ENCODE assay signal across 13 cellular contexts in the genomic region with DNA sequence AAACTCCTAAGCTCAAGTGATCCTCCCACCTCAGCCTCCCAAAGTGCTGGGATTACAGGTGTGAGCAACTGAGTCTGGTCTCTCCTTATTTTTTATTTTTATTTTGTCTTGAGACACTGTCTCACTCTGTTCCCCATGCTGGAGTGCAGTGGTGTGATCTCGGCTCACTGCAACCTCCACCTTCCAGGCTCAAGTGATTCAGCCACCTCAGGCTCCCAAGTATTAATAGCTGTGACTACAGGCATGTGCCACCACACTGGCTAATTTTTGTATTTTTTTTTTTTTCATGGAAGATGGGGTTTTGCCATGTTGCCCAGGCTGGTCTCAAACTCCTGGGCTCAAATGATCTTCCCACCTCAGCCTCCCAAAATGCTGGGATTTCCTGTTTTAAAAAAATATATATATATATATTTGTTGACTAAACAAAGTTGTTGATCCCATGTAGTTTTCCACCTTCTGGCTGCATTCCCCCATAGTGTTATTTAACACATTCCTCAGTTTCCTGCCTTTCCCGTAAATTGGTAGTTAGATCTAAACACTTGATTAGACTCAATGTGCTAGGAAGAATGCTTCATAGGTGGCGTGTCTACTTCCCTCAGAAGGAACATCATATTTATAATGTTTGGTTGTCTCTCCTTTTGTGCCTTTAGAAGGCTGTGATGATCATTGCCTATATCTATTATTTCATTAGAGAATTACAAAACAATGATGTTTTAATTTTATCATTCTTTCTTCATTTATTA. TPM values are rescaled to one million over a fixed set of nuclear protein-coding genes. Genes with fewer than 3 reads are reported as not detected.
"Had no signal": no experiment of that assay in that cellular context is flagged by ENCODE, and none has a peak within 500 bp of the region (broad histone marks: within the 10 kb centered on the region; RNA-seq: fewer than 3 reads in every experiment).

No MANE protein-coding gene starts in this region.

- FAIRE-seq: astrocyte, kidney had no signal

- H3K9me3 ChIP-seq: thyroid gland had no signal

- ATAC-seq: activated T-cell treated with anti-CD3 and anti-CD28 coated beads, Interleukin-2, amount 50 U/mL, for 4 hours; naive thymus-derived CD8-positive, alpha-beta T cell; sciatic nerve; stimulated activated naive CD8-positive, alpha-beta T cell treated with anti-CD3 and anti-CD28 coated beads, Interleukin-15, amount 100 ng/mL, for 72 hours; T-helper 17 cell had no signal

- DNase-seq: activated CD4-positive, alpha-beta T cell treated with anti-CD3 and anti-CD28 coated beads, Interleukin-2, amount 50 U/mL, for 4 hours; activated gamma-delta T cell; activated T-cell treated with anti-CD3 and anti-CD28 coated beads, Interleukin-2, amount 50 U/mL, for 4 hours; foreskin melanocyte; kidney; naive thymus-derived CD8-positive, alpha-beta T cell; SHP77 treated with DMSO at 0.1 percent for 48 hours; stimulated activated CD4-positive, alpha-beta T cell treated with anti-CD3 and anti-CD28 coated beads, Interleukin-12 subunit alpha, Interleukin-12 subunit beta, amount 100 ng/mL, for 4 hours; stimulated activated naive CD8-positive, alpha-beta T cell treated with anti-CD3 and anti-CD28 coated beads, Interleukin-15, amount 100 ng/mL, for 72 hours; T-helper 17 cell; thyroid gland had no signal

- H3K27me3 ChIP-seq: thyroid gland had no signal

- H3K4me3 ChIP-seq: thyroid gland had no signal

- H3K36me3 ChIP-seq: thyroid gland had no signal

RNA-seq across cellular contexts. Expression of a gene that starts 38.8 kb away (rescaled TPM):
- polyA plus RNA-seq: naive thymus-derived CD8-positive, alpha-beta T cell had no signal
